Comparison of ENCODE assay signal across 26 cellular contexts in the genomic region with DNA sequence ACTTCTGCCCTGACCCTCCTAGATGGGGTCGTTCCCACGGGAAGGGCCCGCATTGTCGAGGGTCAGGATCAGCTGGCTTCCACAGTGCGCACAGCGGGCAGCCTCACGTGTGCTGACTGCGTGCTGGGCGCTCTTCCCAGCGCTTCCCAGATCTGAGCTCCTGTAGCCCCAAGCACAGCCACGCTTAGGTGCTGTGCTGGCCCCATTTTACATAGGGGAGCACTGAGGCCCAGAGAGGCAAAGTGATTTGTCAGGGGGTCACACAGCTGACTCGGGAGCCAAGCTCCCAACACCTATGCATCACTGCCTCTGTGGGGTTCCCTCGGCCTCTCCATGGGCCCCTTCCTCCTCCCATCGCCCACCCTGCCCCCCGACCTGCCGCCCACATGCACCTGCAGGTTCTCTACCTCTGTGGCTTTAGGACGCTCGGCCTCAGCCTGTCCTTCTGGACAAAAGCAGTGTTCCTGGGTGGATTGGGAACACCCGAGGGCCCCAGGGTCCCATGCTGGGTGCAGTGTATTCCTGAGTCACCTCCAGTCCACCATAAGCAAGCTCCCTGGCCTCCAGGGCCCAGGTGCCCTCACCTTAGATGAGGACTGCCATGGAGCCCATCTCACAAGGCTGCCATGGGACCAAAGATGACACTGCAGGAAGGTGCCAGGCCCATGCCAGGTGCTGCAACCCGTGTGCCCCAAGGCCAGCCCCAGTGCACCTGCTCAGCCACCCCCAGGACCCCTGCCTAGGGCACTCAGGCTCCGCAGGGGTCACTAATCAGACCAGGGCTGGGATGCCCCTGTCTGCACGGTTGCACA. TPM values are rescaled to one million over a fixed set of nuclear protein-coding genes. Genes with fewer than 3 reads are reported as not detected.
DNase-seq lines count a peak whose midpoint lies in the region; ATAC-seq and TF ChIP-seq lines count a peak whose summit lies in the region.
"Had no signal": no experiment of that assay in that cellular context is flagged by ENCODE, and none has a peak within 500 bp of the region (broad histone marks: within the 10 kb centered on the region; RNA-seq: fewer than 3 reads in every experiment).

No MANE protein-coding gene starts in this region.

- no peak overlapping the region for H2BK20ac ChIP-seq in H9 (ENCODE audit: low read depth, low read length, poor library complexity, severe bottlenecking)

- H3K9me3 Mint-ChIP-seq in H9 (peaks cover 6 to 10% of the 10 kb centered on the region in 2 experiments; a peak in 4 of 5 replicates), memory B cell (no peaks in the 10 kb centered on the region)
- no peaks in the 10 kb centered on the region for H3K9me3 Mint-ChIP-seq in activated CD8-positive, alpha-beta T cell treated with anti-CD3 and anti-CD28 coated beads for 36 hours
- H3K9me3 Mint-ChIP-seq: activated B cell treated with CpG ODN at 0.5 μM for 24 hours; activated T-helper 1 cell treated with anti-CD3 and anti-CD28 coated beads, Interleukin-12 subunit alpha, Interleukin-12 subunit beta, Interleukin-2, Interleukin-4 antibody, amounts not matched to agents 30 ng/mL and 10 ng/mL and 1 ng/mL, durations not matched to agents 14 hours and 24 hours and 36 hours had no signal

- H2BK120ac ChIP-seq in H9 (ENCODE audit: low read depth, low read length, poor library complexity, severe bottlenecking), result no peak overlapping the region

- H3K27ac Mint-ChIP-seq in H9 (no peak overlapping the region), memory B cell (no peak overlapping the region)
- no peak overlapping the region for H3K27ac Mint-ChIP-seq in activated CD8-positive, alpha-beta T cell treated with anti-CD3 and anti-CD28 coated beads for 36 hours
- H3K27ac Mint-ChIP-seq: activated B cell treated with CpG ODN at 0.5 μM for 24 hours; activated T-helper 1 cell treated with anti-CD3 and anti-CD28 coated beads, Interleukin-12 subunit alpha, Interleukin-12 subunit beta, Interleukin-2, Interleukin-4 antibody, amounts not matched to agents 30 ng/mL and 10 ng/mL and 1 ng/mL, durations not matched to agents 14 hours and 24 hours and 36 hours had no signal

- POLR2A ChIA-PET in activated CD8-positive, alpha-beta T cell treated with anti-CD3 and anti-CD28 coated beads for 36 hours (lab: Charles Lee), result no interaction called here

- no peaks in the 10 kb centered on the region for H3K23me2 ChIP-seq in H9 (ENCODE audit: insufficient read length, low read depth, low read length, poor library complexity, severe bottlenecking)

- H3K27ac ChIP-seq in H9 (ENCODE audit: insufficient read length, low read depth, low read length), result no peak overlapping the region
- H3K27ac ChIP-seq: 22Rv1, breast epithelium, heart left ventricle, left ventricle myocardium inferior, SK-N-MC had no signal

- intact Hi-C loops in activated CD8-positive, alpha-beta T cell treated with anti-CD3 and anti-CD28 coated beads for 36 hours (cut with micrococcal nuclease), result no loop called here

- CTCF ChIA-PET in activated CD8-positive, alpha-beta T cell treated with anti-CD3 and anti-CD28 coated beads for 36 hours (lab: Charles Lee), result interaction anchor here (1.5 to 1.6 kb wide), 2 partner anchors 33 to 146 kb away, joined by 6 to 7 read pairs; no protein-coding TSS in a partner anchor

- H2AFZ ChIP-seq in H9 (ENCODE audit: low read length), result no peak overlapping the region

- no peaks in the 10 kb centered on the region for H3K79me2 ChIP-seq in H9 (ENCODE audit: insufficient read depth, low read length)

- no peak overlapping the region for H2BK5ac ChIP-seq in H9 (ENCODE audit: insufficient read length, low read length)

- H3K23ac ChIP-seq in H9 (ENCODE audit: insufficient read length, low read depth, low read length), result no peak overlapping the region

- no peak overlapping the region for H3K56ac ChIP-seq in H9 (ENCODE audit: insufficient read length, low read depth, low read length)

- no peak overlapping the region for H3T11ph ChIP-seq in H9 (ENCODE audit: low read length)

- H3K4ac ChIP-seq in H9 (ENCODE audit: low read depth, low read length), result no peak overlapping the region

- H2BK15ac ChIP-seq in H9 (ENCODE audit: low read depth, low read length), result no peak overlapping the region

- H2AK5ac ChIP-seq in H9 (ENCODE audit: insufficient read length, low read length), result no peak overlapping the region

- H3K4me1 Mint-ChIP-seq in H9 (peaks cover 6 to 24% of the 10 kb centered on the region in 2 experiments), memory B cell (peaks cover 1% of the 10 kb centered on the region)
- H3K4me1 Mint-ChIP-seq in activated CD8-positive, alpha-beta T cell treated with anti-CD3 and anti-CD28 coated beads for 36 hours (ENCODE audit: low read depth), result no peaks in the 10 kb centered on the region

- WGBS in H9 (ENCODE audit: extremely low coverage, insufficient read length, low lambda C conversion rate), result no CpG with 5 or more reads among the region's 22 CpGs

- no peaks in the 10 kb centered on the region for H3K79me1 ChIP-seq in H9 (ENCODE audit: insufficient read depth, low read depth, low read length, poor library complexity, severe bottlenecking)

- peak; percentile 47 for ATAC-seq in activated CD8-positive, alpha-beta T cell treated with anti-CD3 and anti-CD28 coated beads for 36 hours
- peak; percentile 29 for ATAC-seq in memory B cell (ENCODE audit: low read depth)

- H4K5ac ChIP-seq in H9 (ENCODE audit: insufficient read length, low read depth, low read length), result no peak overlapping the region

- peak overlapping the region; percentile 4 for H3K18ac ChIP-seq in H9 (ENCODE audit: insufficient read length, low read depth, low read length)

- H3K27me3 Mint-ChIP-seq in H9 (ENCODE audit: low read depth) (peaks cover 18% of the 10 kb centered on the region), memory B cell (no peaks in the 10 kb centered on the region)
- no peaks in the 10 kb centered on the region for H3K27me3 Mint-ChIP-seq in activated CD8-positive, alpha-beta T cell treated with anti-CD3 and anti-CD28 coated beads for 36 hours
- H3K27me3 Mint-ChIP-seq: activated B cell treated with CpG ODN at 0.5 μM for 24 hours had no signal

- H3K9ac ChIP-seq in H9 (ENCODE audit: extremely low read depth, insufficient read length, low read length), result no peak overlapping the region

- H3K9me3 ChIP-seq in H9 (ENCODE audit: control insufficient read depth, low read depth, low read length), result no peaks in the 10 kb centered on the region
- H3K9me3 ChIP-seq: breast epithelium, heart left ventricle had no signal

- H3K4me3 Mint-ChIP-seq in H9 (no peak overlapping the region), memory B cell (no peak overlapping the region)
- H3K4me3 Mint-ChIP-seq in activated CD8-positive, alpha-beta T cell treated with anti-CD3 and anti-CD28 coated beads for 36 hours, result no peak overlapping the region
- H3K4me3 Mint-ChIP-seq: activated B cell treated with CpG ODN at 0.5 μM for 24 hours; activated T-helper 1 cell treated with anti-CD3 and anti-CD28 coated beads, Interleukin-12 subunit alpha, Interleukin-12 subunit beta, Interleukin-2, Interleukin-4 antibody, amounts not matched to agents 30 ng/mL and 10 ng/mL and 1 ng/mL, durations not matched to agents 14 hours and 24 hours and 36 hours had no signal

- TF ChIP-seq CTCF in H9 (conservative IDR thresholded peaks at IDR 0.05), result no peak
- TF ChIP-seq CTCF in activated CD8-positive, alpha-beta T cell treated with anti-CD3 and anti-CD28 coated beads for 36 hours (IDR thresholded peaks at IDR 0.05), result no peak

- H3K4me1 ChIP-seq in H9 (ENCODE audit: insufficient read depth, low read length), result no peaks in the 10 kb centered on the region
- H3K4me1 ChIP-seq: breast epithelium, left ventricle myocardium inferior had no signal

- DNase-seq in DMS53 (lab: John Stamatoyannopoulos, UW), result peak; percentile 34
- DNase-seq in DMS53 treated with DMSO at 0.1 percent for 48 hours (lab: John Stamatoyannopoulos, UW; ENCODE audit: unreplicated experiment), result no peak
- DNase-seq in H9, result no peak
- no peak for DNase-seq in activated CD8-positive, alpha-beta T cell treated with anti-CD3 and anti-CD28 coated beads for 36 hours
- DNase-seq in memory B cell (ENCODE audit: low spot score in 2 of 2), result no peak
- DNase-seq in stimulated activated naive CD4-positive, alpha-beta T cell (lab: John Stamatoyannopoulos, UW), result no peak
- no peak for DNase-seq in NCI-H2081 treated with DMSO at 0.1 percent for 48 hours (lab: John Stamatoyannopoulos, UW)
- DNase-seq in mesenteric fat pad (ENCODE audit: low spot score), result no peak
- DNase-seq: activated B cell treated with CpG ODN at 0.5 μM for 24 hours; activated CD8-positive, alpha-beta memory T cell treated with anti-CD3 and anti-CD28 coated beads for 24 hours; AML-193; left ventricle myocardium inferior; NCI-H1694 treated with DMSO at 0.1 percent for 48 hours; NCI-H446 treated with DMSO at 0.1 percent for 48 hours; NK-92 treated with Interleukin-12 subunit alpha and Interleukin-12 subunit beta, amount 100 ng/mL, for 24 hours; nucleus accumbens; stimulated activated CD4-positive, alpha-beta T cell treated with anti-CD3 and anti-CD28 coated beads, Interleukin-4, amount 100 ng/mL, for 24 hours; T-helper 9 cell had no signal

- H2BK12ac ChIP-seq in H9 (ENCODE audit: insufficient read length, low read depth, low read length), result no peak overlapping the region

- H3K4me2 ChIP-seq in H9 (ENCODE audit: insufficient read depth, insufficient read length, low read length), result no peak overlapping the region

- no peak overlapping the region for H4K91ac ChIP-seq in H9 (ENCODE audit: insufficient read length, low read depth, low read length)

- no peak overlapping the region; the same call in 1 of the 2 replicates for H3K14ac ChIP-seq in H9 (ENCODE audit: insufficient read depth, low read length)

- H3K36me3 Mint-ChIP-seq in H9 (ENCODE audit: insufficient read depth in 1 of 3, low read depth in 3 of 3) (peaks cover 9 to 13% (median 12%) of the 10 kb centered on the region in 3 experiments; a peak in 6 of 7 replicates), memory B cell (peaks cover 34% of the 10 kb centered on the region)
- H3K36me3 Mint-ChIP-seq in activated CD8-positive, alpha-beta T cell treated with anti-CD3 and anti-CD28 coated beads for 36 hours (ENCODE audit: low read depth), result peaks cover 4% of the 10 kb centered on the region

- no peaks in the 10 kb centered on the region for H3K27me3 ChIP-seq in H9 (ENCODE audit: insufficient read depth, low read length)
- H3K27me3 ChIP-seq: breast epithelium, heart left ventricle had no signal

- H4K8ac ChIP-seq in H9 (replicated peaks; ENCODE audit: insufficient read length, low read depth, low read length), result peak overlapping the region; percentile 78

- no peaks in the 10 kb centered on the region for H4K20me1 ChIP-seq in H9 (ENCODE audit: control insufficient read depth, insufficient read depth, insufficient read length)

RNA-seq across cellular contexts. Expression of gene TFF3, which starts 23.3 kb away (rescaled TPM):
- total RNA-seq in H9 (2021), result 1.5 TPM in 2 replicates
- total RNA-seq in activated CD8-positive, alpha-beta T cell treated with anti-CD3 and anti-CD28 coated beads for 36 hours, result not detected
- 5.5 TPM for total RNA-seq in mesenteric fat pad
- total RNA-seq: activated B cell treated with CpG ODN at 0.5 μM for 24 hours; activated T-helper 1 cell treated with anti-CD3 and anti-CD28 coated beads, Interleukin-12 subunit alpha, Interleukin-12 subunit beta, Interleukin-2, Interleukin-4 antibody, amounts not matched to agents 30 ng/mL and 10 ng/mL and 1 ng/mL, durations not matched to agents 14 hours and 24 hours and 36 hours; MCF 10A had no signal

RNA-seq across cellular contexts. Expression of gene TFF2, which starts 58.8 kb away (rescaled TPM):
- total RNA-seq in H9 (2021) (not detected in 2 replicates), mesenteric fat pad (not detected)
- total RNA-seq in activated CD8-positive, alpha-beta T cell treated with anti-CD3 and anti-CD28 coated beads for 36 hours, result not detected
- total RNA-seq: activated B cell treated with CpG ODN at 0.5 μM for 24 hours; activated T-helper 1 cell treated with anti-CD3 and anti-CD28 coated beads, Interleukin-12 subunit alpha, Interleukin-12 subunit beta, Interleukin-2, Interleukin-4 antibody, amounts not matched to agents 30 ng/mL and 10 ng/mL and 1 ng/mL, durations not matched to agents 14 hours and 24 hours and 36 hours; breast epithelium; heart left ventricle; left ventricle myocardium inferior; MCF 10A; renal cortical epithelial cell; ureter had no signal
